Comparison of ENCODE assay signal across 16 cellular contexts in genomic region chr11:17538731-17539130, GRCh38. TPM values are rescaled to one million over a fixed set of nuclear protein-coding genes. Genes with fewer than 3 reads are reported as not detected.
DNase-seq lines count a peak whose midpoint lies in the region; ATAC-seq and TF ChIP-seq lines count a peak whose summit lies in the region.
"Had no signal": no experiment of that assay in that cellular context is flagged by ENCODE, and none has a peak within 500 bp of the region (broad histone marks: within the 10 kb centered on the region; RNA-seq: fewer than 3 reads in every experiment).

No MANE protein-coding gene starts in this region.

- H4K8ac ChIP-seq in trophoblast cell (ENCODE audit: low read depth, low read length): no peak overlapping the region

- no peak overlapping the region for H3K4ac ChIP-seq in trophoblast cell (ENCODE audit: low read depth, low read length)

- no peak overlapping the region for H3K4me2 ChIP-seq in DND-41 (ENCODE audit: insufficient read depth, low read length)
- H3K4me2 ChIP-seq in trophoblast cell (ENCODE audit: low read length): no peak overlapping the region
- H3K4me2 ChIP-seq: PC-9 had no signal

- H3K18ac ChIP-seq in trophoblast cell (ENCODE audit: low read length): no peak overlapping the region

- no peak overlapping the region for H2AFZ ChIP-seq in DND-41 (ENCODE audit: low read depth, low read length)
- H2AFZ ChIP-seq in trophoblast cell (ENCODE audit: insufficient read depth, low read length, poor library complexity): no peak overlapping the region
- H2AFZ ChIP-seq: PC-9 had no signal

- POLR2A ChIA-PET in Caco-2 (lab: Charles Lee): no interaction called here

- H3K27me3 ChIP-seq in Caco-2 (replicated peaks; ENCODE audit: control insufficient read depth, insufficient read depth, low read length) (no peaks in the 10 kb centered on the region), DND-41 (ENCODE audit: insufficient read depth, low read length, poor library complexity) (peaks cover 20% of the 10 kb centered on the region), trophoblast cell (ENCODE audit: insufficient read depth, low read length) (no peaks in the 10 kb centered on the region)

- peaks cover 64% of the 10 kb centered on the region for H3K4me1 Mint-ChIP-seq in Caco-2 (ENCODE audit: low read depth, unreplicated experiment)
- no peaks in the 10 kb centered on the region for H3K4me1 Mint-ChIP-seq in activated CD4-positive, alpha-beta T cell treated with anti-CD3 and anti-CD28 coated beads, Interleukin-2, amount 10 ng/mL, durations not matched to agents 24 days and 14 days

- peaks cover 57% of the 10 kb centered on the region for H3K36me3 Mint-ChIP-seq in Caco-2 (ENCODE audit: insufficient read depth, unreplicated experiment)
- H3K36me3 Mint-ChIP-seq in activated CD4-positive, alpha-beta T cell treated with anti-CD3 and anti-CD28 coated beads, Interleukin-2, amount 10 ng/mL, durations not matched to agents 24 days and 14 days (ENCODE audit: low read depth): no peaks in the 10 kb centered on the region
- H3K36me3 Mint-ChIP-seq: CD4-positive, CD25-positive, alpha-beta regulatory T cell had no signal

- no peak overlapping the region for H2BK5ac ChIP-seq in trophoblast cell (ENCODE audit: low read depth, low read length, poor library complexity)

- H4K20me1 ChIP-seq in DND-41 (ENCODE audit: insufficient read depth, low read length): no peaks in the 10 kb centered on the region

- H4K91ac ChIP-seq in trophoblast cell (ENCODE audit: low read depth, low read length): no peak overlapping the region

- H2BK120ac ChIP-seq in trophoblast cell (ENCODE audit: insufficient read depth, low read length, poor library complexity): no peak overlapping the region

- no peak overlapping the region for H4K12ac ChIP-seq in trophoblast cell (ENCODE audit: low read depth, low read length)

- TF ChIP-seq CTCF in Caco-2 (IDR thresholded peaks at IDR 0.05; ENCODE audit: insufficient read depth in 1 of 2, low read depth in 1 of 2, low read length in 1 of 2, severe bottlenecking in 1 of 2, unreplicated experiment in 1 of 2) (peak in 1 of 2 experiments; percentile 9), DND-41 (IDR thresholded peaks at IDR 0.05; ENCODE audit: borderline replicate concordance, extremely low read depth, low read length, poor library complexity, severe bottlenecking) (no peak)

- H3K27me3 Mint-ChIP-seq in Caco-2 (ENCODE audit: insufficient read depth, unreplicated experiment): no peaks in the 10 kb centered on the region
- peaks cover 31% of the 10 kb centered on the region for H3K27me3 Mint-ChIP-seq in activated CD4-positive, alpha-beta T cell treated with anti-CD3 and anti-CD28 coated beads, Interleukin-2, amount 10 ng/mL, durations not matched to agents 24 days and 14 days

- H3K79me1 ChIP-seq in trophoblast cell (ENCODE audit: low read length): no peaks in the 10 kb centered on the region

- H2AK5ac ChIP-seq in trophoblast cell (ENCODE audit: low read length): no peak overlapping the region

- peak; percentile 39 to 50 for DNase-seq in Caco-2
- DNase-seq in DND-41: no peak
- peak; percentile 15 for DNase-seq in NCI-H526 treated with DMSO at 0.1 percent for 48 hours (lab: John Stamatoyannopoulos, UW)
- DNase-seq in trophoblast cell: peak; percentile 19 to 45
- DNase-seq in activated CD4-positive, alpha-beta T cell treated with anti-CD3 and anti-CD28 coated beads, Interleukin-2, amount 10 ng/mL, durations not matched to agents 24 days and 14 days: no peak
- DNase-seq: ACHN; CD4-positive, CD25-positive, alpha-beta regulatory T cell; DMS153; NCI-H1930; NCI-H510A treated with DMSO at 0.1 percent for 48 hours; PC-9; T-helper 17 cell had no signal

- no peak overlapping the region for H2BK12ac ChIP-seq in trophoblast cell (ENCODE audit: low read length)

- H3K9me3 ChIP-seq in Caco-2: no peaks in the 10 kb centered on the region
- H3K9me3 ChIP-seq in DND-41 (ENCODE audit: insufficient read depth, low read length, severe bottlenecking): no peaks in the 10 kb centered on the region
- peaks cover 3% of the 10 kb centered on the region for H3K9me3 ChIP-seq in trophoblast cell (ENCODE audit: insufficient read depth, low read depth, low read length)
- H3K9me3 ChIP-seq: SJSA1 had no signal

- H3K9ac ChIP-seq in DND-41 (ENCODE audit: low read depth, low read length) (no peak overlapping the region), trophoblast cell (ENCODE audit: low read length) (no peak overlapping the region)

- peak; percentile 49; the same call in 2 of the 3 replicates for ATAC-seq in DND-41 (ENCODE audit: insufficient read depth, low read depth)
- no peak for ATAC-seq in HG02970 (IDR thresholded peaks at IDR 0.05; ENCODE audit: low FRiP score, unreplicated experiment)
- ATAC-seq in GM21528 (IDR thresholded peaks at IDR 0.05; ENCODE audit: low FRiP score, unreplicated experiment): no peak
- ATAC-seq: K562, T-helper 17 cell had no signal

- WGBS in trophoblast cell (ENCODE audit: extremely low coverage, insufficient coverage, insufficient read length): no CpG with 5 or more reads among the region's 3 CpGs

- H3K4me3 ChIP-seq in Caco-2 (ENCODE audit: low read depth, low read length) (no peak overlapping the region), DND-41 (ENCODE audit: low read depth in 1 of 2, low read length in 2 of 2) (no peak overlapping the region), trophoblast cell (ENCODE audit: low read depth, low read length) (no peak overlapping the region)
- H3K4me3 ChIP-seq: K562, PC-9, SJSA1 had no signal

- no peak overlapping the region for H3K14ac ChIP-seq in trophoblast cell (ENCODE audit: low read length)

- H3K27ac Mint-ChIP-seq in Caco-2 (ENCODE audit: unreplicated experiment): no peak overlapping the region
- no peak overlapping the region for H3K27ac Mint-ChIP-seq in activated CD4-positive, alpha-beta T cell treated with anti-CD3 and anti-CD28 coated beads, Interleukin-2, amount 10 ng/mL, durations not matched to agents 24 days and 14 days
- H3K27ac Mint-ChIP-seq: CD4-positive, CD25-positive, alpha-beta regulatory T cell; T-helper 17 cell had no signal

- no TSS peak for BruUV-seq in Caco-2 (replicated peaks; lab: Mats Ljungman, UMichigan)

- CTCF ChIA-PET in Caco-2 (lab: Charles Lee): interaction anchor here (0.8 to 1.0 kb wide), 3 partner anchors 15 to 22 kb away, joined by 3 read pairs; no protein-coding TSS in a partner anchor

- H3K27ac ChIP-seq in DND-41 (ENCODE audit: low read length) (no peak overlapping the region), trophoblast cell (ENCODE audit: low read depth, low read length) (no peak overlapping the region)
- H3K27ac ChIP-seq: PC-9, SJSA1 had no signal

- H3K36me3 ChIP-seq in Caco-2 (ENCODE audit: control insufficient read depth, insufficient read depth, low read length): no peaks in the 10 kb centered on the region; the same call in 1 of the 2 replicates
- H3K36me3 ChIP-seq in DND-41 (ENCODE audit: insufficient read depth, low read length): no peaks in the 10 kb centered on the region
- no peaks in the 10 kb centered on the region for H3K36me3 ChIP-seq in trophoblast cell (ENCODE audit: control insufficient read depth in 1 of 2, insufficient read depth in 2 of 2, low read length in 2 of 2)
- H3K36me3 ChIP-seq: SJSA1 had no signal

- H3K4me1 ChIP-seq in Caco-2: peaks cover 64% of the 10 kb centered on the region
- no peaks in the 10 kb centered on the region for H3K4me1 ChIP-seq in DND-41 (ENCODE audit: insufficient read depth, low read length)
- peaks cover 3% of the 10 kb centered on the region in 2 experiments for H3K4me1 ChIP-seq in trophoblast cell (ENCODE audit: control insufficient read depth in 1 of 2, insufficient read depth in 2 of 2, low read length in 2 of 2)
- H3K4me1 ChIP-seq: SJSA1 had no signal

- H3K23ac ChIP-seq in trophoblast cell (ENCODE audit: low read length): no peak overlapping the region

- intact Hi-C loops in Caco-2 (cut with micrococcal nuclease; ENCODE audit: unreplicated experiment): no loop called here
- intact Hi-C loops in activated CD4-positive, alpha-beta T cell treated with anti-CD3 and anti-CD28 coated beads, Interleukin-2, amount 10 ng/mL, durations not matched to agents 24 days and 14 days (cut with micrococcal nuclease): no loop called here

- no peaks in the 10 kb centered on the region for H3K9me3 Mint-ChIP-seq in Caco-2 (ENCODE audit: unreplicated experiment)
- H3K9me3 Mint-ChIP-seq in activated CD4-positive, alpha-beta T cell treated with anti-CD3 and anti-CD28 coated beads, Interleukin-2, amount 10 ng/mL, durations not matched to agents 24 days and 14 days: no peaks in the 10 kb centered on the region
- H3K9me3 Mint-ChIP-seq: CD4-positive, CD25-positive, alpha-beta regulatory T cell had no signal

- H3K4me3 Mint-ChIP-seq in Caco-2 (ENCODE audit: unreplicated experiment): no peak overlapping the region
- H3K4me3 Mint-ChIP-seq in activated CD4-positive, alpha-beta T cell treated with anti-CD3 and anti-CD28 coated beads, Interleukin-2, amount 10 ng/mL, durations not matched to agents 24 days and 14 days: no peak overlapping the region
- H3K4me3 Mint-ChIP-seq: CD4-positive, CD25-positive, alpha-beta regulatory T cell; T-helper 17 cell had no signal

- H3K79me2 ChIP-seq in DND-41 (ENCODE audit: insufficient read depth, low read length) (no peaks in the 10 kb centered on the region), trophoblast cell (ENCODE audit: control insufficient read depth, insufficient read depth, low read length, poor library complexity) (no peaks in the 10 kb centered on the region)

RNA-seq across cellular contexts. Expression of gene USH1C, which starts 5.5 kb away (rescaled TPM):
- 101 and 113 TPM in 2 replicates for total RNA-seq in Caco-2 (2022)
- 0.61 and 1.4 TPM in 2 replicates for polyA plus RNA-seq in trophoblast cell (2013)
- total RNA-seq in activated CD4-positive, alpha-beta T cell treated with anti-CD3 and anti-CD28 coated beads, Interleukin-2, amount 10 ng/mL, durations not matched to agents 24 days and 14 days: not detected in 2 replicates
- total RNA-seq: CD4-positive, CD25-positive, alpha-beta regulatory T cell; K562; PC-9; SJSA1; T-helper 17 cell had no signal
- polyA plus RNA-seq: CD4-positive, CD25-positive, alpha-beta regulatory T cell had no signal

RNA-seq across cellular contexts. Expression of gene OTOG, which starts 8.3 kb away (rescaled TPM):
- 0.95 and 2.5 TPM in 2 replicates for total RNA-seq in Caco-2 (2022)
- 0.05 and 0.06 TPM in 2 replicates for polyA plus RNA-seq in trophoblast cell (2013)
- not detected in 2 replicates for total RNA-seq in activated CD4-positive, alpha-beta T cell treated with anti-CD3 and anti-CD28 coated beads, Interleukin-2, amount 10 ng/mL, durations not matched to agents 24 days and 14 days
- total RNA-seq: CD4-positive, CD25-positive, alpha-beta regulatory T cell; K562; PC-9; SJSA1; T-helper 17 cell had no signal
- polyA plus RNA-seq: CD4-positive, CD25-positive, alpha-beta regulatory T cell; K562 had no signal

Comparison
In these comparisons a context has a peak if more than half of its experiments do, and no peak if none do; other contexts are left out.
1. DNase-seq: peak in Caco-2 (2 of 2), NCI-H526 treated with DMSO at 0.1 percent for 48 hours (single experiment) and trophoblast cell (2 of 2); none in DND-41 (single experiment) and activated CD4-positive, alpha-beta T cell treated with anti-CD3 and anti-CD28 coated beads, Interleukin-2, amount 10 ng/mL, durations not matched to agents 24 days and 14 days (single experiment).
2. RNA of gene USH1C, which starts 5.5 kb away (total RNA-seq): 101 to 113 TPM in Caco-2; not detected in activated CD4-positive, alpha-beta T cell treated with anti-CD3 and anti-CD28 coated beads, Interleukin-2, amount 10 ng/mL, durations not matched to agents 24 days and 14 days; every median in the first group is over 100 times any median in the second.